15 cellular contexts compared by ENCODE assay signal in genomic region chr3:61938878-61939549, GRCh38.
DNase-seq lines count a peak whose midpoint lies in the region; ATAC-seq, FAIRE-seq and TF ChIP-seq lines count a peak whose summit lies in the region.
"Had no signal": no experiment of that assay in that cellular context is flagged by ENCODE, and none has a peak within 500 bp of the region (broad histone marks: within the 10 kb centered on the region; RNA-seq: fewer than 3 reads in every experiment).

No MANE protein-coding gene starts in this region.

- no peaks in the 10 kb centered on the region for H3K27me3 ChIP-seq in H1 (replicated peaks in 1 of 4; ENCODE audit: control insufficient read depth in 3 of 4, extremely low read depth in 1 of 4, insufficient read depth in 3 of 4, low read length in 3 of 4)

- no peak overlapping the region for H2AFZ ChIP-seq in H1 (ENCODE audit: low read length)

- no peak overlapping the region for H2BK12ac ChIP-seq in H1 (ENCODE audit: low read depth, low read length)

- no peak overlapping the region for H2BK15ac ChIP-seq in H1 (ENCODE audit: low read length)

- H2BK20ac ChIP-seq in H1 (ENCODE audit: low read length) = no peak overlapping the region

- H3K23ac ChIP-seq in H1 (ENCODE audit: insufficient read length) = no peak overlapping the region

- POLR2A ChIA-PET in H1 (lab: Charles Lee; ENCODE audit: partially characterized antibody) = no interaction called here

- H3K27me3 Mint-ChIP-seq in activated naive CD8-positive, alpha-beta T cell treated with anti-CD3 and anti-CD28 coated beads, Interleukin-2, amount 50 U/mL, for 24 hours = peaks cover 4% of the 10 kb centered on the region
- H3K27me3 Mint-ChIP-seq: CD4-positive, CD25-positive, alpha-beta regulatory T cell; T-cell had no signal

- no peaks in the 10 kb centered on the region for H3K4me1 Mint-ChIP-seq in activated naive CD8-positive, alpha-beta T cell treated with anti-CD3 and anti-CD28 coated beads, Interleukin-2, amount 50 U/mL, for 24 hours
- H3K4me1 Mint-ChIP-seq: CD4-positive, CD25-positive, alpha-beta regulatory T cell; T-cell had no signal

- H3K23me2 ChIP-seq in H1 (ENCODE audit: low read depth, low read length) = no peaks in the 10 kb centered on the region

- H3K36me3 Mint-ChIP-seq in activated naive CD8-positive, alpha-beta T cell treated with anti-CD3 and anti-CD28 coated beads, Interleukin-2, amount 50 U/mL, for 24 hours (ENCODE audit: low read depth) = no peaks in the 10 kb centered on the region
- H3K36me3 Mint-ChIP-seq: CD4-positive, CD25-positive, alpha-beta regulatory T cell; T-cell had no signal

- no peak overlapping the region for H3K4ac ChIP-seq in H1 (replicated peaks; ENCODE audit: insufficient read length, low read depth, low read length)

- ATAC-seq in activated naive CD8-positive, alpha-beta T cell treated with anti-CD3 and anti-CD28 coated beads, Interleukin-2, amount 50 U/mL, for 24 hours = no peak
- ATAC-seq in SK-N-SH treated with all-trans-retinoic acid at 6 μM for 48 hours (no peak), HG03280 (IDR thresholded peaks at IDR 0.05; ENCODE audit: unreplicated experiment) (no peak)
- ATAC-seq: HCT116, K562, T-cell had no signal

- H2BK5ac ChIP-seq in H1 (ENCODE audit: low read depth, low read length) = no peak overlapping the region

- no peak overlapping the region for H3K4me3 Mint-ChIP-seq in activated naive CD8-positive, alpha-beta T cell treated with anti-CD3 and anti-CD28 coated beads, Interleukin-2, amount 50 U/mL, for 24 hours
- H3K4me3 Mint-ChIP-seq: CD4-positive, CD25-positive, alpha-beta regulatory T cell; T-cell had no signal

- H3K9me3 ChIP-seq in H1 (ENCODE audit: insufficient read depth in 2 of 2, low read depth in 1 of 2, low read length in 1 of 2) = peaks cover 0 to 3% of the 10 kb centered on the region in 2 experiments; a peak in 1 of 4 replicates

- H4K8ac ChIP-seq in H1 (ENCODE audit: extremely low read depth, insufficient read depth, low read length) = no peak overlapping the region

- no peak overlapping the region for H3K56ac ChIP-seq in H1 (replicated peaks; ENCODE audit: insufficient read length, low read depth, low read length)

- TF ChIP-seq RAD21 in H1 (IDR thresholded peaks at IDR 0.05 in 1 of 2, conservative IDR thresholded peaks at IDR 0.05 in 1 of 2; ENCODE audit: low read depth in 2 of 2, low read length in 2 of 2) = no peak

- H3K27ac Mint-ChIP-seq in activated naive CD8-positive, alpha-beta T cell treated with anti-CD3 and anti-CD28 coated beads, Interleukin-2, amount 50 U/mL, for 24 hours = no peak overlapping the region
- H3K27ac Mint-ChIP-seq: CD4-positive, CD25-positive, alpha-beta regulatory T cell; T-cell had no signal

- FAIRE-seq in H1 (lab: Jason Lieb, UNC) = peak; percentile 58
- FAIRE-seq: K562 had no signal

- H2BK120ac ChIP-seq in H1 (replicated peaks; ENCODE audit: low read depth, low read length) = no peak overlapping the region

- peaks cover 0 to 10% (median 6%) of the 10 kb centered on the region in 4 experiments; a peak in 6 of 7 replicates for H3K4me1 ChIP-seq in H1 (replicated peaks in 1 of 4; ENCODE audit: control insufficient read depth in 3 of 4, insufficient read depth in 4 of 4, low read length in 3 of 4)

- no peak overlapping the region for H3K27ac ChIP-seq in H1 (ENCODE audit: low read depth, low read length)
- H3K27ac ChIP-seq: RWPE1 had no signal

- no peak overlapping the region for H3K4me3 ChIP-seq in H1 (ENCODE audit: extremely low read depth in 1 of 4, insufficient read depth in 2 of 4, low read depth in 3 of 4, low read length in 4 of 4)
- H3K4me3 ChIP-seq: K562 had no signal

- peaks cover under 1 to 3% of the 10 kb centered on the region in 2 experiments for H4K20me1 ChIP-seq in H1 (replicated peaks in 1 of 2; ENCODE audit: control insufficient read depth in 1 of 2, insufficient read depth in 2 of 2, low read length in 2 of 2)

- no peak overlapping the region for H2AK5ac ChIP-seq in H1 (ENCODE audit: low read depth, low read length)

- no peak overlapping the region for H3K14ac ChIP-seq in H1 (ENCODE audit: insufficient read length)

- WGBS in H1 (ENCODE audit: extremely low coverage in 1 of 2, insufficient coverage in 1 of 2, insufficient read length in 1 of 2, insufficient replicate concordance in 2 of 2, low coverage in 1 of 2, low lambda C conversion rate in 2 of 2, missing lambda C conversion rate in 1 of 2), 2 experiments = 94% methylated on average over 9 of the region's 9 CpGs; no CpG with 5 or more reads in 1 of the 2 experiments

- no peak overlapping the region; the same call in 1 of the 2 replicates for H3K18ac ChIP-seq in H1 (ENCODE audit: extremely low read depth, low read length)

- no peaks in the 10 kb centered on the region for H3K9me3 Mint-ChIP-seq in activated naive CD8-positive, alpha-beta T cell treated with anti-CD3 and anti-CD28 coated beads, Interleukin-2, amount 50 U/mL, for 24 hours

- H4K5ac ChIP-seq in H1 (ENCODE audit: insufficient read length, low read depth, low read length) = no peak overlapping the region

- TF ChIP-seq EP300 in H1 (IDR thresholded peaks at IDR 0.05; ENCODE audit: borderline replicate concordance in 1 of 2, low read depth in 2 of 2, low read length in 2 of 2) = no peak

- H3K4me2 ChIP-seq in H1 (ENCODE audit: insufficient read depth in 1 of 2, low read depth in 2 of 2, low read length in 2 of 2) = no peak overlapping the region

- TF ChIP-seq CTCF in H1 (IDR thresholded peaks at IDR 0.05; ENCODE audit: control extremely low read depth in 1 of 3, insufficient read depth in 1 of 3, low read depth in 1 of 3, low read length in 3 of 3) = no peak

- H3K79me2 ChIP-seq in H1 (ENCODE audit: control insufficient read depth in 1 of 2, insufficient read depth in 2 of 2, low read length in 2 of 2) = peaks cover 0 to 77% of the 10 kb centered on the region in 2 experiments; a peak in 2 of 4 replicates

- no peak for TF ChIP-seq POLR2A in H1 (IDR thresholded peaks at IDR 0.05; ENCODE audit: control extremely low read depth in 1 of 2, low read depth in 2 of 2, low read length in 2 of 2)

- peak; percentile 36 for DNase-seq in SIG-M5 treated with dmso at 0.1 percent for 504 hours (lab: John Stamatoyannopoulos, UW; ENCODE audit: unreplicated experiment)
- DNase-seq in SIG-M5 (lab: John Stamatoyannopoulos, UW) = no peak
- peak; percentile 62 for DNase-seq in NCI-H146 treated with DMSO at 0.1 percent for 48 hours (lab: John Stamatoyannopoulos, UW; ENCODE audit: unreplicated experiment)
- no peak for DNase-seq in H1 (ENCODE audit: low read depth in 1 of 2, low spot score in 2 of 2)
- no peak for DNase-seq in activated naive CD8-positive, alpha-beta T cell treated with anti-CD3 and anti-CD28 coated beads, Interleukin-2, amount 50 U/mL, for 24 hours
- DNase-seq: AML-193; CD4-positive, CD25-positive, alpha-beta regulatory T cell; NCI-H1048; NCI-H2107; T-cell had no signal

- CTCF ChIA-PET in H1 (lab: Charles Lee; ENCODE audit: partially characterized antibody) = interaction anchor here (0.6 to 3.6 kb wide), 3 partner anchors 12 to 885 kb away, joined by 4 to 27 read pairs (median 6); no protein-coding TSS in a partner anchor

- peaks cover 0 to 8% (median 0%) of the 10 kb centered on the region in 4 experiments; a peak in 1 of 8 replicates for H3K36me3 ChIP-seq in H1 (ENCODE audit: control insufficient read depth in 2 of 4, insufficient read depth in 4 of 4, low read length in 3 of 4)

- H3K79me1 ChIP-seq in H1 (ENCODE audit: low read depth, low read length) = peaks cover 2% of the 10 kb centered on the region; the same call in 1 of the 2 replicates

- H3K9ac ChIP-seq in H1 (replicated peaks in 1 of 4; ENCODE audit: extremely low read depth in 1 of 4, low read depth in 3 of 4, low read length in 3 of 4) = no peak overlapping the region

- no peak overlapping the region for H4K91ac ChIP-seq in H1 (replicated peaks; ENCODE audit: insufficient read length, low read length)

TF ChIP-seq in H1, 55 proteins besides CTCF, POLR2A, EP300 and RAD21:
- TF ChIP-seq ATF2 (IDR thresholded peaks at IDR 0.05; ENCODE audit: low read length) (no peak), TEAD4 (IDR thresholded peaks at IDR 0.05; ENCODE audit: low read depth, low read length) (no peak), TAF7 (optimal IDR thresholded peaks at IDR 0.05; ENCODE audit: borderline replicate concordance, low read depth, low read length) (no peak), CHD1 (IDR thresholded peaks at IDR 0.05; ENCODE audit: low read depth, low read length) (no peak), JUND (IDR thresholded peaks at IDR 0.05; ENCODE audit: low read length) (no peak)

TF ChIP-seq in SK-N-SH treated with all-trans-retinoic acid at 6 μM for 48 hours, 23 proteins besides CTCF, POLR2A, EP300 and RAD21 (continues in another document):
- TF ChIP-seq TCF4 (CRISPR knock-in tag; IDR thresholded peaks at IDR 0.05; ENCODE audit: borderline replicate concordance) = no peak
- TF ChIP-seq TSHZ2 (CRISPR knock-in tag; IDR thresholded peaks at IDR 0.05) = no peak
- no peak for TF ChIP-seq TOX (CRISPR knock-in tag; IDR thresholded peaks at IDR 0.05; ENCODE audit: borderline replicate concordance)
- no peak for TF ChIP-seq ARNTL (CRISPR knock-in tag; IDR thresholded peaks at IDR 0.05; ENCODE audit: borderline replicate concordance, low read depth)
- TF ChIP-seq ZNF565 (CRISPR knock-in tag; conservative IDR thresholded peaks at IDR 0.05; ENCODE audit: low read depth) = no peak
- no peak for TF ChIP-seq RARB (CRISPR knock-in tag; IDR thresholded peaks at IDR 0.05)
- TF ChIP-seq SNAI2 (CRISPR knock-in tag; IDR thresholded peaks at IDR 0.05) = no peak
- no peak for TF ChIP-seq OSR1 (CRISPR knock-in tag; IDR thresholded peaks at IDR 0.05)
- TF ChIP-seq ISL1 (CRISPR knock-in tag; IDR thresholded peaks at IDR 0.05) = no peak

Comparison
In these comparisons a context has a peak if more than half of its experiments do, and no peak if none do; other contexts are left out.
1. DNase-seq: peak in SIG-M5 treated with dmso at 0.1 percent for 504 hours (single experiment) and NCI-H146 treated with DMSO at 0.1 percent for 48 hours (single experiment); none in SIG-M5 (single experiment), H1 (0 of 2) and activated naive CD8-positive, alpha-beta T cell treated with anti-CD3 and anti-CD28 coated beads, Interleukin-2, amount 50 U/mL, for 24 hours (single experiment).